Comparison of ENCODE assay signal across 1 cellular context in genomic region chr2:215554689-215555088, GRCh38.
TF ChIP-seq lines count a peak whose summit lies in the region.

No MANE protein-coding gene starts in this region.

TF ChIP-seq in endothelial cell of umbilical vein, 7 proteins besides CTCF, POLR2A, EP300 and RAD21:
- TF ChIP-seq JUN (IDR thresholded peaks at IDR 0.05; ENCODE audit: borderline replicate concordance, insufficient read depth, insufficient read length, low read depth) (peak; percentile 5), MYC (IDR thresholded peaks at IDR 0.05; ENCODE audit: low read depth, low read length) (no peak), FOS (IDR thresholded peaks at IDR 0.05; ENCODE audit: borderline replicate concordance, insufficient read depth, low read length) (peak; percentile 46)
